In genomic region chr2:151946856-151947523, GRCh38 we compare ENCODE assay signal across 1 cellular context.
TF ChIP-seq lines count a peak whose summit lies in the region.

No MANE protein-coding gene starts in this region.

TF ChIP-seq in K562, 482 proteins besides CTCF, POLR2A, EP300 and RAD21 (continued from another document and continues in another):
- TF ChIP-seq CUX1 (CRISPR knock-in tag; IDR thresholded peaks at IDR 0.05) (no peak), ZNF3 (CRISPR knock-in tag; IDR thresholded peaks at IDR 0.05) (no peak), MITF (IDR thresholded peaks at IDR 0.05) (peak; percentile 57; the same call in 1 of the 2 replicates), ZNF253 (CRISPR knock-in tag; conservative IDR thresholded peaks at IDR 0.05) (no peak), ZNF165 (CRISPR knock-in tag; IDR thresholded peaks at IDR 0.05; ENCODE audit: borderline replicate concordance) (no peak), JUNB (CRISPR knock-in tag; conservative IDR thresholded peaks at IDR 0.05) (no peak), POLR2AphosphoS2 (IDR thresholded peaks at IDR 0.05; ENCODE audit: low read length) (no peak), TBP (optimal IDR thresholded peaks at IDR 0.05; ENCODE audit: low read depth, low read length) (no peak), RUNX1 (IDR thresholded peaks at IDR 0.05; ENCODE audit: low read depth) (no peak), SRF (CRISPR knock-in tag; IDR thresholded peaks at IDR 0.05) (no peak), WHSC1 (IDR thresholded peaks at IDR 0.05; ENCODE audit: low read length) (no peak), PHF20 (IDR thresholded peaks at IDR 0.05; ENCODE audit: partially characterized antibody) (no peak), SRSF1 (IDR thresholded peaks at IDR 0.05; ENCODE audit: low read depth, low read length) (no peak), PHB2 (IDR thresholded peaks at IDR 0.05; ENCODE audit: low read depth) (no peak), HNRNPK (IDR thresholded peaks at IDR 0.05; ENCODE audit: low read depth, low read length, poor library complexity, severe bottlenecking) (no peak), MED1 (CRISPR knock-in tag; IDR thresholded peaks at IDR 0.05; ENCODE audit: borderline replicate concordance) (no peak), VEZF1 (CRISPR knock-in tag; IDR thresholded peaks at IDR 0.05) (peak; percentile 56), ZNF644 (tag; IDR thresholded peaks at IDR 0.05; ENCODE audit: low read depth) (no peak), POU5F1 (IDR thresholded peaks at IDR 0.05; ENCODE audit: borderline replicate concordance, low read depth, low read length, partially characterized antibody) (no peak), NCOA4 (IDR thresholded peaks at IDR 0.05; ENCODE audit: partially characterized antibody) (no peak), ZNF695 (CRISPR knock-in tag; IDR thresholded peaks at IDR 0.05) (no peak), NFRKB (IDR thresholded peaks at IDR 0.05; ENCODE audit: low read depth) (no peak), ZNF277 (CRISPR knock-in tag; IDR thresholded peaks at IDR 0.05; ENCODE audit: borderline replicate concordance) (no peak), ZNF274 (IDR thresholded peaks at IDR 0.05; ENCODE audit: borderline replicate concordance, low read depth, low read length) (no peak), USF1 (CRISPR knock-in tag; IDR thresholded peaks at IDR 0.05) (peak; percentile 82), ZBED1 (IDR thresholded peaks at IDR 0.05) (no peak), HMG20A (CRISPR knock-in tag; conservative IDR thresholded peaks at IDR 0.05) (no peak), FIP1L1 (IDR thresholded peaks at IDR 0.05; ENCODE audit: low read depth, low read length, poor library complexity, severe bottlenecking) (no peak), USF2 (CRISPR knock-in tag; IDR thresholded peaks at IDR 0.05) (peak; percentile 84), BRF1 (IDR thresholded peaks at IDR 0.05; ENCODE audit: borderline replicate concordance, extremely low read depth, insufficient read length) (no peak), PBX2 (CRISPR knock-in tag; IDR thresholded peaks at IDR 0.05; ENCODE audit: low read depth) (no peak), PBX2 (tag; conservative IDR thresholded peaks at IDR 0.05; ENCODE audit: low read depth) (0 out of 2 replicates have a peak, but pooled peaks have one; percentile 24), TRIM25 (IDR thresholded peaks at IDR 0.05; ENCODE audit: borderline replicate concordance) (no peak), ZNF512 (tag; IDR thresholded peaks at IDR 0.05) (no peak), E2F8 (IDR thresholded peaks at IDR 0.05; ENCODE audit: low read depth, partially characterized antibody) (no peak), KDM1A (IDR thresholded peaks at IDR 0.05) (no peak), ZNF57 (CRISPR knock-in tag; IDR thresholded peaks at IDR 0.05) (no peak), NCOA6 (IDR thresholded peaks at IDR 0.05) (no peak), TGIF2 (CRISPR knock-in tag; IDR thresholded peaks at IDR 0.05) (peak; percentile 20; the same call in 1 of the 2 replicates), ZNF354B (CRISPR knock-in tag; IDR thresholded peaks at IDR 0.05) (no peak)
